Comparison of ENCODE assay signal across 12 cellular contexts in the genomic region with DNA sequence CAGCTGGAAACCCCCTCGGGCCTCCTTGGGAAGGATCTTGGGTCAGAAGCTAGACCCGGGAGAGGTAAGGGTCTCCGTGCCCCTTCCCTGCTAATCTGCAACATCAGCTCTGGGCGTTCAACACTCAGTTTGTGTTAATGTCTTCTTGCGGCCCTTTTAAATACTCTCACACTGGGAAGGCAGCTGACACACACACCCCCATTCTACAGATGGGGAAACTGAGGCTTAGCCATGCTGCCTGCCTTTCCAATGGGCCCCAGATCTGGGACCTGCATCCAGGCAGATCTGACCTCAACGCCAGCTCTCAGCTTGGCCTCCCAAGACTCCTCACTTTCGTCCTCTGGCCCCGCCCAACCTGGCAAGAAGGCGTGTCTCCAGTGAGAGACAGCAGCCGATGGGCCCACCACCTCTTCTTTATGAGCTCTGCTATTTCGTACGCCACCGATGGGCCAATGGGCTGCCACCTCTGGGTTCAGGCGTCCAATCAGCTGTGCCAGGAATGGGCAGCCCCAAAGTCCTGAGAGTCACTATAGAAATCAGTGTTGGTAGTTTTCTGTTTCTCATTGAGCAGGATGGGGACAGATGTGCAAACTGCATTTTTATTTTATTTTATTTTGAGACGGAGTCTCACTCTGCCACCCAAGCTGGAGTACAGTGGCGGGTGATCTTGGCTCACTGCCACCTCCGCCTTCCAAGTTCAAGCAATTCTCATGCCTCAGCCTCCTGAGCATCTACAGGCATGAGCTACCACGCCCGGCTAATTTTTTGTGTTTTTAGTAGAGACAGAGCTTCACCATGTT. TPM values are rescaled to one million over a fixed set of nuclear protein-coding genes. Genes with fewer than 3 reads are reported as not detected.
DNase-seq lines count a peak whose midpoint lies in the region; ATAC-seq and TF ChIP-seq lines count a peak whose summit lies in the region.
"Had no signal": no experiment of that assay in that cellular context is flagged by ENCODE, and none has a peak within 500 bp of the region (broad histone marks: within the 10 kb centered on the region; RNA-seq: fewer than 3 reads in every experiment).

No MANE protein-coding gene starts in this region.

- CTCF ChIA-PET in WTC11 (lab: Charles Lee), result interaction anchor here (0.7 to 1.7 kb wide), 5 partner anchors 24 to 97 kb away, joined by 3 to 11 read pairs (median 4); a partner anchor contains a TSS

- peak overlapping the region; percentile 68 for H3K27ac ChIP-seq in substantia nigra (ENCODE audit: low read depth, low read length, poor library complexity, severe bottlenecking)

- TF ChIP-seq CTCF in WTC11 (IDR thresholded peaks at IDR 0.05), result no peak

- H3K27me3 Mint-ChIP-seq in T-helper 2 cell treated with Interferon-gamma antibody and Interleukin-4, amounts not matched to agents 5 μg/mL and 100 μg/mL, for 36 hours (ENCODE audit: low read depth), result no peaks in the 10 kb centered on the region
- H3K27me3 Mint-ChIP-seq in WTC11 (ENCODE audit: low read depth), result no peaks in the 10 kb centered on the region
- H3K27me3 Mint-ChIP-seq: progenitor cell of endocrine pancreas had no signal

- peak overlapping the region; percentile 89 for H3K27ac Mint-ChIP-seq in T-helper 2 cell treated with Interferon-gamma antibody and Interleukin-4, amounts not matched to agents 5 μg/mL and 100 μg/mL, for 36 hours
- peak overlapping the region; percentile 94 for H3K27ac Mint-ChIP-seq in WTC11
- H3K27ac Mint-ChIP-seq: progenitor cell of endocrine pancreas had no signal

- DNase-seq in T-helper 2 cell treated with Interferon-gamma antibody and Interleukin-4, amounts not matched to agents 5 μg/mL and 100 μg/mL, for 36 hours (ENCODE audit: low spot score), result no peak
- DNase-seq in T-helper 2 cell, result no peak
- DNase-seq in WTC11 (ENCODE audit: low spot score), result peak; percentile 56
- peak in 34 of 42 donors; percentile 47 to 82 (median 64) for DNase-seq in head of caudate nucleus
- DNase-seq in substantia nigra (lab: John Stamatoyannopoulos, UW), result peak in 5 of 49 donors; percentile 22 to 47 (median 32)
- no peak for DNase-seq in SIG-M5 (lab: John Stamatoyannopoulos, UW)
- DNase-seq in stimulated activated CD4-positive, alpha-beta T cell treated with anti-CD3 and anti-CD28 coated beads, Interleukin-4, amount 100 ng/mL, for 1 hour, result no peak
- DNase-seq: ACHN, activated gamma-delta T cell treated with Interleukin-2 at 50 U/mL for 16 hours, NCI-H1436 treated with DMSO at 0.1 percent for 48 hours had no signal

- POLR2A ChIA-PET in WTC11 (lab: Charles Lee), result interaction anchor here (1.4 kb wide), 1 partner anchor 74 kb away, joined by 3 read pairs; a partner anchor contains a TSS

- H3K4me1 Mint-ChIP-seq in T-helper 2 cell treated with Interferon-gamma antibody and Interleukin-4, amounts not matched to agents 5 μg/mL and 100 μg/mL, for 36 hours (ENCODE audit: low read depth), result peaks cover 68% of the 10 kb centered on the region
- H3K4me1 Mint-ChIP-seq in WTC11, result peaks cover 32% of the 10 kb centered on the region

- peak overlapping the region; percentile 79 for H3K4me3 Mint-ChIP-seq in T-helper 2 cell treated with Interferon-gamma antibody and Interleukin-4, amounts not matched to agents 5 μg/mL and 100 μg/mL, for 36 hours
- no peak overlapping the region for H3K4me3 Mint-ChIP-seq in WTC11

- peaks cover 52% of the 10 kb centered on the region for H3K36me3 Mint-ChIP-seq in T-helper 2 cell treated with Interferon-gamma antibody and Interleukin-4, amounts not matched to agents 5 μg/mL and 100 μg/mL, for 36 hours (ENCODE audit: low read depth)
- H3K36me3 Mint-ChIP-seq in WTC11, result peaks cover 9% of the 10 kb centered on the region

- ATAC-seq in WTC11, result peak; percentile 72
- no peak for ATAC-seq in SK-N-SH treated with all-trans-retinoic acid at 6 μM for 48 hours

- intact Hi-C loops in head of caudate nucleus (cut with DNase I), result no loop called here

- H3K9me3 Mint-ChIP-seq in T-helper 2 cell treated with Interferon-gamma antibody and Interleukin-4, amounts not matched to agents 5 μg/mL and 100 μg/mL, for 36 hours, result peaks cover 6% of the 10 kb centered on the region
- H3K9me3 Mint-ChIP-seq in WTC11, result no peaks in the 10 kb centered on the region

TF ChIP-seq in WTC11, 78 proteins besides CTCF, POLR2A, EP300 and RAD21 (continues in another document):
- TF ChIP-seq, protein P1, sequence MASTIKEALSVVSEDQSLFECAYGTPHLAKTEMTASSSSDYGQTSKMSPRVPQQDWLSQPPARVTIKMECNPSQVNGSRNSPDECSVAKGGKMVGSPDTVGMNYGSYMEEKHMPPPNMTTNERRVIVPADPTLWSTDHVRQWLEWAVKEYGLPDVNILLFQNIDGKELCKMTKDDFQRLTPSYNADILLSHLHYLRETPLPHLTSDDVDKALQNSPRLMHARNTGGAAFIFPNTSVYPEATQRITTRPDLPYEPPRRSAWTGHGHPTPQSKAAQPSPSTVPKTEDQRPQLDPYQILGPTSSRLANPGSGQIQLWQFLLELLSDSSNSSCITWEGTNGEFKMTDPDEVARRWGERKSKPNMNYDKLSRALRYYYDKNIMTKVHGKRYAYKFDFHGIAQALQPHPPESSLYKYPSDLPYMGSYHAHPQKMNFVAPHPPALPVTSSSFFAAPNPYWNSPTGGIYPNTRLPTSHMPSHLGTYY (CRISPR knock-in tag; IDR thresholded peaks at IDR 0.05), result no peak
- TF ChIP-seq ZNF263 (CRISPR knock-in tag; IDR thresholded peaks at IDR 0.05; ENCODE audit: low read depth) (no peak), CBFB (CRISPR knock-in tag; IDR thresholded peaks at IDR 0.05; ENCODE audit: low read depth) (no peak)
- TF ChIP-seq, protein P2, sequence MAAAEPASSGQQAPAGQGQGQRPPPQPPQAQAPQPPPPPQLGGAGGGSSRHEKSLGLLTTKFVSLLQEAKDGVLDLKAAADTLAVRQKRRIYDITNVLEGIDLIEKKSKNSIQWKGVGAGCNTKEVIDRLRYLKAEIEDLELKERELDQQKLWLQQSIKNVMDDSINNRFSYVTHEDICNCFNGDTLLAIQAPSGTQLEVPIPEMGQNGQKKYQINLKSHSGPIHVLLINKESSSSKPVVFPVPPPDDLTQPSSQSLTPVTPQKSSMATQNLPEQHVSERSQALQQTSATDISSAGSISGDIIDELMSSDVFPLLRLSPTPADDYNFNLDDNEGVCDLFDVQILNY (CRISPR knock-in tag; IDR thresholded peaks at IDR 0.05), result no peak

TF ChIP-seq in SK-N-SH treated with all-trans-retinoic acid at 6 μM for 48 hours, 23 proteins besides CTCF, POLR2A, EP300 and RAD21:
- TF ChIP-seq, protein P3, sequence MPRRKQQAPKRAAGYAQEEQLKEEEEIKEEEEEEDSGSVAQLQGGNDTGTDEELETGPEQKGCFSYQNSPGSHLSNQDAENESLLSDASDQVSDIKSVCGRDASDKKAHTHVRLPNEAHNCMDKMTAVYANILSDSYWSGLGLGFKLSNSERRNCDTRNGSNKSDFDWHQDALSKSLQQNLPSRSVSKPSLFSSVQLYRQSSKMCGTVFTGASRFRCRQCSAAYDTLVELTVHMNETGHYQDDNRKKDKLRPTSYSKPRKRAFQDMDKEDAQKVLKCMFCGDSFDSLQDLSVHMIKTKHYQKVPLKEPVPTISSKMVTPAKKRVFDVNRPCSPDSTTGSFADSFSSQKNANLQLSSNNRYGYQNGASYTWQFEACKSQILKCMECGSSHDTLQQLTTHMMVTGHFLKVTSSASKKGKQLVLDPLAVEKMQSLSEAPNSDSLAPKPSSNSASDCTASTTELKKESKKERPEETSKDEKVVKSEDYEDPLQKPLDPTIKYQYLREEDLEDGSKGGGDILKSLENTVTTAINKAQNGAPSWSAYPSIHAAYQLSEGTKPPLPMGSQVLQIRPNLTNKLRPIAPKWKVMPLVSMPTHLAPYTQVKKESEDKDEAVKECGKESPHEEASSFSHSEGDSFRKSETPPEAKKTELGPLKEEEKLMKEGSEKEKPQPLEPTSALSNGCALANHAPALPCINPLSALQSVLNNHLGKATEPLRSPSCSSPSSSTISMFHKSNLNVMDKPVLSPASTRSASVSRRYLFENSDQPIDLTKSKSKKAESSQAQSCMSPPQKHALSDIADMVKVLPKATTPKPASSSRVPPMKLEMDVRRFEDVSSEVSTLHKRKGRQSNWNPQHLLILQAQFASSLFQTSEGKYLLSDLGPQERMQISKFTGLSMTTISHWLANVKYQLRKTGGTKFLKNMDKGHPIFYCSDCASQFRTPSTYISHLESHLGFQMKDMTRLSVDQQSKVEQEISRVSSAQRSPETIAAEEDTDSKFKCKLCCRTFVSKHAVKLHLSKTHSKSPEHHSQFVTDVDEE (CRISPR knock-in tag; IDR thresholded peaks at IDR 0.05), result no peak
- TF ChIP-seq, protein P4, sequence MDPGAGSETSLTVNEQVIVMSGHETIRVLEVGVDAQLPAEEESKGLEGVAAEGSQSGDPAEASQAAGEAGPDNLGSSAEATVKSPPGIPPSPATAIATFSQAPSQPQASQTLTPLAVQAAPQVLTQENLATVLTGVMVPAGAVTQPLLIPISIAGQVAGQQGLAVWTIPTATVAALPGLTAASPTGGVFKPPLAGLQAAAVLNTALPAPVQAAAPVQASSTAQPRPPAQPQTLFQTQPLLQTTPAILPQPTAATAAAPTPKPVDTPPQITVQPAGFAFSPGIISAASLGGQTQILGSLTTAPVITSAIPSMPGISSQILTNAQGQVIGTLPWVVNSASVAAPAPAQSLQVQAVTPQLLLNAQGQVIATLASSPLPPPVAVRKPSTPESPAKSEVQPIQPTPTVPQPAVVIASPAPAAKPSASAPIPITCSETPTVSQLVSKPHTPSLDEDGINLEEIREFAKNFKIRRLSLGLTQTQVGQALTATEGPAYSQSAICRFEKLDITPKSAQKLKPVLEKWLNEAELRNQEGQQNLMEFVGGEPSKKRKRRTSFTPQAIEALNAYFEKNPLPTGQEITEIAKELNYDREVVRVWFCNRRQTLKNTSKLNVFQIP (CRISPR knock-in tag; IDR thresholded peaks at IDR 0.05; ENCODE audit: borderline replicate concordance, low read depth), result no peak
- no peak for TF ChIP-seq ISL1 (CRISPR knock-in tag; IDR thresholded peaks at IDR 0.05)

RNA-seq across cellular contexts. Expression of a gene that starts 43.8 kb away (rescaled TPM):
- total RNA-seq in WTC11 (2021), result 120 to 131 TPM (median 123 TPM) in 3 replicates

Comparison
In these comparisons a context has a peak if more than half of its experiments do, and no peak if none do; other contexts are left out.
1. DNase-seq: peak in WTC11 (single experiment) and head of caudate nucleus (34 of 42); none in T-helper 2 cell treated with Interferon-gamma antibody and Interleukin-4, amounts not matched to agents 5 μg/mL and 100 μg/mL, for 36 hours (single experiment), T-helper 2 cell (0 of 5), SIG-M5 (single experiment) and stimulated activated CD4-positive, alpha-beta T cell treated with anti-CD3 and anti-CD28 coated beads, Interleukin-4, amount 100 ng/mL, for 1 hour (single experiment).